Comparison of ENCODE assay signal across 30 cellular contexts in the genomic region with DNA sequence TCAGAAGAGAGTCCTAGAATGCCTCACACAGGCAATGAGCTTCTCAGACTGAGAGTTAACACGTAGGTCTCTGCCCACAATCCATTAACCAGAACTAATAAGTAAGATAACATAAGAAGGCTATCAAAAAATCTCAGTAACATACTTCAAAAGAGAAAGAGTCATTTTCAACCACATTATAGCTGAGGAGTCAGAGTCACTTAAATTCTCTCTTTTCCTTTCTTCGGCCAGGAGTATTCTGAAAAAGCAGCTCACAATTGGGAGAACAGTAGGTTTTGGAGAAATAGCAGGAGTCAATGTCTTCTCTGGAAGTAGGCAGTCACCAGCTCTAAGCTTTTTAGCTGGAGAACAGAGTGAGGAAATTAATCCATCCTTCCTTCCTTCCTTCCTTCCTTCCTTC.
"Had no signal": no experiment of that assay in that cellular context is flagged by ENCODE, and none has a peak within 500 bp of the region (broad histone marks: within the 10 kb centered on the region; RNA-seq: fewer than 3 reads in every experiment).

No MANE protein-coding gene starts in this region.

- H3K9me3 ChIP-seq: adrenal gland, ascending aorta, body of pancreas had no signal

- H3K27me3 ChIP-seq: adrenal gland, ascending aorta, body of pancreas, brain microvascular endothelial cell, breast epithelium, cardiac muscle cell had no signal

- H3K4me1 ChIP-seq: adrenal gland, ascending aorta, body of pancreas, breast epithelium had no signal

- ATAC-seq: activated naive CD4-positive, alpha-beta T cell treated with anti-CD3 and anti-CD28 coated beads, Interleukin-2, amount 50 U/mL, for 72 hours; activated naive CD8-positive, alpha-beta T cell treated with anti-CD3 and anti-CD28 coated beads, Interleukin-2, amount 50 U/mL, for 24 hours; activated T-cell treated with anti-CD3 and anti-CD28 coated beads, Interleukin-2, amount 50 U/mL, for 4 hours; activated T-cell treated with anti-CD3 and anti-CD28 coated beads, Interleukin-2, amount 50 U/mL, for 72 hours; activated T-helper 17 cell treated with anti-CD3 and anti-CD28 coated beads, Interleukin-2, amount 50 U/mL, for 72 hours; body of pancreas had no signal

- H3K4me3 ChIP-seq: adrenal gland, ascending aorta, body of pancreas, breast epithelium, cardiac muscle cell had no signal

- H3K27ac ChIP-seq: adrenal gland, ascending aorta, body of pancreas, brain microvascular endothelial cell, breast epithelium, cardiac muscle cell had no signal

- H3K36me3 ChIP-seq: adrenal gland, ascending aorta, brain microvascular endothelial cell, breast epithelium, cardiac muscle cell had no signal

- DNase-seq: activated effector memory CD4-positive, alpha-beta T cell treated with anti-CD3 and anti-CD28 coated beads, Interleukin-2, amount 50 U/mL, for 16 hours; activated effector memory CD4-positive, alpha-beta T cell treated with Interleukin-2 at 50 U/mL for 16 hours; activated gamma-delta T cell; activated gamma-delta T cell treated with Interleukin-2 at 50 U/mL for 16 hours; activated naive CD4-positive, alpha-beta T cell; activated naive CD4-positive, alpha-beta T cell treated with anti-CD3 and anti-CD28 coated beads for 36 hours; activated naive CD4-positive, alpha-beta T cell treated with anti-CD3 and anti-CD28 coated beads, Interleukin-2, amount 10 ng/mL, durations not matched to agents 7 days and 5 days; activated naive CD4-positive, alpha-beta T cell treated with anti-CD3 and anti-CD28 coated beads, Interleukin-2, amount 50 U/mL, for 16 hours; activated naive CD4-positive, alpha-beta T cell treated with Interleukin-2 at 50 U/mL for 16 hours; activated naive CD8-positive, alpha-beta T cell treated with anti-CD3 and anti-CD28 coated beads for 36 hours; activated naive CD8-positive, alpha-beta T cell treated with anti-CD3 and anti-CD28 coated beads, Interleukin-2, amount 10 ng/mL, durations not matched to agents 7 days and 5 days; activated naive CD8-positive, alpha-beta T cell treated with anti-CD3 and anti-CD28 coated beads, Interleukin-2, amount 50 U/mL, for 24 hours; activated T-cell treated with anti-CD3 and anti-CD28 coated beads, Interleukin-2, amount 50 U/mL, for 4 hours; activated T-cell treated with anti-CD3 and anti-CD28 coated beads, Interleukin-2, amount 50 U/mL, for 48 hours; activated T-cell treated with anti-CD3 and anti-CD28 coated beads, Interleukin-2, amount 50 U/mL, for 72 hours; adrenal gland; amniotic stem cell; amygdala; anterior cingulate cortex; aorta; body of pancreas; brain microvascular endothelial cell; caudate nucleus; central memory CD4-positive, alpha-beta T cell; cerebellar nuclear complex had no signal
